ENCODE assay signal across 1 cellular context in the genomic region with DNA sequence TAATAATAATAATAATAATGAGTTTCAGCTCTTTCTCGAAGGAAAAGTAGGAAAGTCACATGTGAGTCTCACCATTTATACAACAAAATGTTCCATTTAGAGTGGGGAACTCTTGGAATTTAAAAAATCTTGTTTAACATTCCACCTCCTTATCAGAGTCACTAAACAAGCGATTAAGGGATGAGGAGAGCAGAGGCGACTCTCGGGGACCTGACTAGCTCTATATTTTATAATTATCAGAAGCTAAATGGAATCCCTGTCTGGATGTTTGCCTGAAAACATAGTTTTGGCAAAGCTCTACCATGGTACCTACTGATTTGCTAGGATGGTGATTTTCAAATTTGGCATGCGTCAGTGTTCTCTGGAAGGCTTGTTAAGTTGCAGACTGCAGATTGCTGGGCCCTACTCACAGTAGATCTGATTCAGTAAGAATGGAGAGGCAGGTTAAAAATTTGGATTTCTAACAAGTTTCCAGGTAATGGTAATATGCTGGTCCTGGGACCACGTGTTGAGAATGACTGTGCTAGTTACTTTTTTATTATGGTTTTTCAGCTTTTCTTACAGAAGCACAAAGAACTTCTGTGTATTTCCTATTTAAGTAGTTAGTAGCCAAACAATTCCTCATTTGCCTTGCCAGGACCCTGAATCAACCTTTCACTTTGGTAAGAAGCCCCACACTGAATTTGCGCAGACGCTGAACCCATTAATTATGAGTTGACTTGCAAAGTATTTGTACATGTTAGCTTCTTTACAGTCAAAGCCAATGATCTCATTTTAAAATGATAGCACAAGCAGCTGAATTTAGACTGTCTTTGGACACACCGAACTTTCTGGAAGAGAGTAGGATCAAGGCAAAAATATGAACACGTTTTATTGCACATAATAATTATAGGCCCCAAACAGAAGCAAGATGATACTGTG.
TF ChIP-seq lines count a peak whose summit lies in the region.

No MANE protein-coding gene starts in this region.

TF ChIP-seq in HepG2, 621 proteins besides CTCF, POLR2A, EP300 and RAD21 (continued from another document):
- TF ChIP-seq, protein P1, sequence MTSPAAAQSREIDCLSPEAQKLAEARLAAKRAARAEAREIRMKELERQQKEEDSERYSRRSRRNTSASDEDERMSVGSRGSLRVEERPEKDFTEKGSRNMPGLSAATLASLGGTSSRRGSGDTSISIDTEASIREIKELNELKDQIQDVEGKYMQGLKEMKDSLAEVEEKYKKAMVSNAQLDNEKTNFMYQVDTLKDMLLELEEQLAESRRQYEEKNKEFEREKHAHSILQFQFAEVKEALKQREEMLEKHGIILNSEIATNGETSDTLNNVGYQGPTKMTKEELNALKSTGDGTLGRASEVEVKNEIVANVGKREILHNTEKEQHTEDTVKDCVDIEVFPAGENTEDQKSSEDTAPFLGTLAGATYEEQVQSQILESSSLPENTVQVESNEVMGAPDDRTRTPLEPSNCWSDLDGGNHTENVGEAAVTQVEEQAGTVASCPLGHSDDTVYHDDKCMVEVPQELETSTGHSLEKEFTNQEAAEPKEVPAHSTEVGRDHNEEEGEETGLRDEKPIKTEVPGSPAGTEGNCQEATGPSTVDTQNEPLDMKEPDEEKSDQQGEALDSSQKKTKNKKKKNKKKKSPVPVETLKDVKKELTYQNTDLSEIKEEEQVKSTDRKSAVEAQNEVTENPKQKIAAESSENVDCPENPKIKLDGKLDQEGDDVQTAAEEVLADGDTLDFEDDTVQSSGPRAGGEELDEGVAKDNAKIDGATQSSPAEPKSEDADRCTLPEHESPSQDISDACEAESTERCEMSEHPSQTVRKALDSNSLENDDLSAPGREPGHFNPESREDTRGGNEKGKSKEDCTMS (CRISPR knock-in tag; conservative IDR thresholded peaks at IDR 0.05) = no peak
- TF ChIP-seq ZNF263 (CRISPR knock-in tag; IDR thresholded peaks at IDR 0.05) (no peak), NFATC3 (CRISPR knock-in tag; IDR thresholded peaks at IDR 0.05) (no peak), ZBTB21 (CRISPR knock-in tag; IDR thresholded peaks at IDR 0.05) (no peak), KLF16 (CRISPR knock-in tag; IDR thresholded peaks at IDR 0.05) (no peak), ZNF781 (CRISPR knock-in tag; IDR thresholded peaks at IDR 0.05; ENCODE audit: borderline replicate concordance, not compliant biosample characterization) (no peak)
TF ChIP-seq in HepG2: peak in this region for 0.
